In the genomic region with DNA sequence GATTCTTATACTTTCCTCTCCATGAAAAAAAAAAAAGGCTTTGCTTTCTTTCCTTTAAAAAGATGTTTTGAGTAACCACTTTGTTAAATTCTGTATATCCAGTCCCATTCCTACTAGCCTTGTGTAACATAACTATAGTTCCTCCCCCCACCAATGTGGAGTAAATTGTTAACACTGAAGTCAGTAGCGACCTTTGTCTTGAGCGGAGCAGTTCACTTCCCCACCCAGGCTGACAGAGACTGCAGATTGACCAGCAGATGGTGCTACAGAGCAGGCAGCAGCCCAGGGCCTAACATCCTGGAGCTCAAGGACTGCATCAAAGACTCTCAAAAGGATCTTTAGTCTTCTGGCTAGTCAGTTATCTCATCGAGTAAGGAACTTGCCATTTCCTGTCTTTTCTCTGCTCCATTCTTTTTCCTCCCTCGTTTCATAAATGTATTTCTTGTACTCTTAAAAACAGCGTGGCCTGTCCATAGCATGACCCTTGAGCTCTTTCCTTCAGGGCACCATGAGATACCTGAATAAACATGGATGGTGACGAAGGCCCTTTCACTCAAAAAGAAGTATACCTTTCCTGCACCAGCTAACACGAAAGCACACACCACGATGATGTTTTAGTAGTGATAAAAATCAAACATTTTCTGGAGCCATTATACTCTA, we compare ENCODE assay signal across 8 cellular contexts.
DNase-seq lines count a peak whose midpoint lies in the region; ATAC-seq and TF ChIP-seq lines count a peak whose summit lies in the region.

No MANE protein-coding gene starts in this region.

- no peaks in the 10 kb centered on the region for H3K79me2 ChIP-seq in OCI-LY3 (ENCODE audit: low read length)

- H2BK12ac ChIP-seq in neuronal stem cell (ENCODE audit: low read length): no peak overlapping the region

- ATAC-seq in GM21737 (IDR thresholded peaks at IDR 0.05; ENCODE audit: unreplicated experiment): peak; percentile 98

- peak; percentile 85 for TF ChIP-seq RAD21 in Ishikawa (IDR thresholded peaks at IDR 0.05; ENCODE audit: low read depth)

- no peak overlapping the region for H2BK15ac ChIP-seq in neuronal stem cell (ENCODE audit: low read length)

- H3K4me2 ChIP-seq in OCI-LY3 (ENCODE audit: low read length): peak overlapping the region; percentile 34; the same call in 1 of the 2 replicates
- no peak overlapping the region for H3K4me2 ChIP-seq in neuronal stem cell (ENCODE audit: insufficient read depth, low read length, poor library complexity, severe bottlenecking)

- WGBS in neuronal stem cell (ENCODE audit: extremely low coverage in 2 of 2, insufficient read length in 2 of 2, insufficient replicate concordance in 1 of 2), 2 donors: no CpG with 5 or more reads among the region's 8 CpGs
- 38 to 41% methylated on average over 8 of the region's 8 CpGs for WGBS in thyroid gland, 2 donors

- no peak overlapping the region for H3K27ac ChIP-seq in OCI-LY3 (ENCODE audit: low read length)
- H3K27ac ChIP-seq in neuronal stem cell (replicated peaks; ENCODE audit: low read length): no peak overlapping the region
- H3K27ac ChIP-seq in thyroid gland: no peak overlapping the region

- H2BK5ac ChIP-seq in neuronal stem cell (ENCODE audit: low read length): no peak overlapping the region

- no peak overlapping the region for H3K14ac ChIP-seq in neuronal stem cell (ENCODE audit: low read length)

- no peak overlapping the region for H2BK120ac ChIP-seq in neuronal stem cell (ENCODE audit: low read depth, low read length)

- DNase-seq in G401 (ENCODE audit: low spot score): peak; percentile 45
- DNase-seq in activated T-cell treated with anti-CD3 and anti-CD28 coated beads for 48 hours (ENCODE audit: low read depth): peak; percentile 39
- peak; percentile 66 for DNase-seq in fibroblast of peridontal ligament (ENCODE audit: extremely low read depth)
- peak; percentile 80 for DNase-seq in neuronal stem cell (ENCODE audit: low spot score)
- peak; percentile 56 to 69 for DNase-seq in thyroid gland

- H3K27me3 ChIP-seq in OCI-LY3 (ENCODE audit: low read depth, low read length) (no peaks in the 10 kb centered on the region), neuronal stem cell (ENCODE audit: control insufficient read depth in 3 of 3, insufficient read depth in 3 of 3, low read depth in 1 of 3, low read length in 3 of 3) (no peaks in the 10 kb centered on the region), thyroid gland (no peaks in the 10 kb centered on the region)

- H3K23ac ChIP-seq in neuronal stem cell (ENCODE audit: low read depth, low read length, poor library complexity): no peak overlapping the region

- no peak overlapping the region for H3K4ac ChIP-seq in neuronal stem cell (ENCODE audit: low read length)

- no peak overlapping the region for H3K18ac ChIP-seq in neuronal stem cell (ENCODE audit: low read length)

- no peak for TF ChIP-seq POLR2A in thyroid gland (IDR thresholded peaks at IDR 0.05)

- no peaks in the 10 kb centered on the region for H3K79me1 ChIP-seq in neuronal stem cell (ENCODE audit: low read depth, low read length)

- TF ChIP-seq CTCF in OCI-LY3 (IDR thresholded peaks at IDR 0.05; ENCODE audit: low read depth, low read length) (peak; percentile 86), thyroid gland (IDR thresholded peaks at IDR 0.05) (peak; percentile 35 to 92 (median 62))

- TF ChIP-seq EP300 in Ishikawa (IDR thresholded peaks at IDR 0.05; ENCODE audit: borderline replicate concordance): no peak

- no peak overlapping the region for H4K91ac ChIP-seq in neuronal stem cell (ENCODE audit: low read depth, low read length, poor library complexity)

- H4K20me1 ChIP-seq in OCI-LY3 (ENCODE audit: insufficient read depth, low read length): no peaks in the 10 kb centered on the region

- in situ Hi-C loops in G401 (cut with HindIII; ENCODE audit: low sequenced_read_pairs): no loop called here

- H3K9ac ChIP-seq in OCI-LY3 (ENCODE audit: low read length) (no peak overlapping the region; the same call in 1 of the 2 replicates), neuronal stem cell (ENCODE audit: low read depth, low read length, poor library complexity) (no peak overlapping the region)

- H3K4me1 ChIP-seq in OCI-LY3 (ENCODE audit: low read length) (peaks cover 5% of the 10 kb centered on the region; the same call in 1 of the 2 replicates), neuronal stem cell (ENCODE audit: control insufficient read depth in 2 of 2, insufficient read depth in 1 of 2, low read depth in 1 of 2, low read length in 2 of 2) (no peaks in the 10 kb centered on the region), thyroid gland (peaks cover under 1% of the 10 kb centered on the region in 2 donors)

- peak overlapping the region; percentile 63 for H2AFZ ChIP-seq in OCI-LY3 (ENCODE audit: low read depth, low read length)
- peak overlapping the region; percentile 68 for H2AFZ ChIP-seq in neuronal stem cell (ENCODE audit: low read length)

- intact Hi-C loops in thyroid gland (cut with DNase I): no loop called here

- H3K9me3 ChIP-seq in OCI-LY3 (ENCODE audit: insufficient read depth, low read length) (no peaks in the 10 kb centered on the region), neuronal stem cell (replicated peaks in 1 of 2; ENCODE audit: control insufficient read depth in 2 of 2, insufficient read depth in 1 of 2, low read depth in 1 of 2, low read length in 2 of 2) (no peaks in the 10 kb centered on the region), thyroid gland (no peaks in the 10 kb centered on the region)

- H2AK5ac ChIP-seq in neuronal stem cell (ENCODE audit: low read depth, low read length): no peak overlapping the region

- H3K36me3 ChIP-seq in OCI-LY3 (replicated peaks; ENCODE audit: low read depth, low read length) (no peaks in the 10 kb centered on the region), neuronal stem cell (replicated peaks in 1 of 2; ENCODE audit: control insufficient read depth in 2 of 2, insufficient read depth in 2 of 2, low read length in 2 of 2) (no peaks in the 10 kb centered on the region), thyroid gland (no peaks in the 10 kb centered on the region)

- no peak overlapping the region for H3K4me3 ChIP-seq in OCI-LY3 (ENCODE audit: low read length)
- H3K4me3 ChIP-seq in neuronal stem cell (ENCODE audit: low read length in 2 of 2): no peak overlapping the region
- H3K4me3 ChIP-seq in thyroid gland (replicated peaks in 1 of 3): no peak overlapping the region

- H4K8ac ChIP-seq in neuronal stem cell (ENCODE audit: low read depth, low read length): no peak overlapping the region

TF ChIP-seq in Ishikawa, 13 proteins besides CTCF, POLR2A, EP300 and RAD21:
- TF ChIP-seq EGR1 (IDR thresholded peaks at IDR 0.05): no peak
- TF ChIP-seq, protein P1, sequence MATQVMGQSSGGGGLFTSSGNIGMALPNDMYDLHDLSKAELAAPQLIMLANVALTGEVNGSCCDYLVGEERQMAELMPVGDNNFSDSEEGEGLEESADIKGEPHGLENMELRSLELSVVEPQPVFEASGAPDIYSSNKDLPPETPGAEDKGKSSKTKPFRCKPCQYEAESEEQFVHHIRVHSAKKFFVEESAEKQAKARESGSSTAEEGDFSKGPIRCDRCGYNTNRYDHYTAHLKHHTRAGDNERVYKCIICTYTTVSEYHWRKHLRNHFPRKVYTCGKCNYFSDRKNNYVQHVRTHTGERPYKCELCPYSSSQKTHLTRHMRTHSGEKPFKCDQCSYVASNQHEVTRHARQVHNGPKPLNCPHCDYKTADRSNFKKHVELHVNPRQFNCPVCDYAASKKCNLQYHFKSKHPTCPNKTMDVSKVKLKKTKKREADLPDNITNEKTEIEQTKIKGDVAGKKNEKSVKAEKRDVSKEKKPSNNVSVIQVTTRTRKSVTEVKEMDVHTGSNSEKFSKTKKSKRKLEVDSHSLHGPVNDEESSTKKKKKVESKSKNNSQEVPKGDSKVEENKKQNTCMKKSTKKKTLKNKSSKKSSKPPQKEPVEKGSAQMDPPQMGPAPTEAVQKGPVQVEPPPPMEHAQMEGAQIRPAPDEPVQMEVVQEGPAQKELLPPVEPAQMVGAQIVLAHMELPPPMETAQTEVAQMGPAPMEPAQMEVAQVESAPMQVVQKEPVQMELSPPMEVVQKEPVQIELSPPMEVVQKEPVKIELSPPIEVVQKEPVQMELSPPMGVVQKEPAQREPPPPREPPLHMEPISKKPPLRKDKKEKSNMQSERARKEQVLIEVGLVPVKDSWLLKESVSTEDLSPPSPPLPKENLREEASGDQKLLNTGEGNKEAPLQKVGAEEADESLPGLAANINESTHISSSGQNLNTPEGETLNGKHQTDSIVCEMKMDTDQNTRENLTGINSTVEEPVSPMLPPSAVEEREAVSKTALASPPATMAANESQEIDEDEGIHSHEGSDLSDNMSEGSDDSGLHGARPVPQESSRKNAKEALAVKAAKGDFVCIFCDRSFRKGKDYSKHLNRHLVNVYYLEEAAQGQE (IDR thresholded peaks at IDR 0.05; ENCODE audit: low read depth): no peak
- no peak for TF ChIP-seq TCF12 (IDR thresholded peaks at IDR 0.05; ENCODE audit: low read depth)
